In the genomic region with DNA sequence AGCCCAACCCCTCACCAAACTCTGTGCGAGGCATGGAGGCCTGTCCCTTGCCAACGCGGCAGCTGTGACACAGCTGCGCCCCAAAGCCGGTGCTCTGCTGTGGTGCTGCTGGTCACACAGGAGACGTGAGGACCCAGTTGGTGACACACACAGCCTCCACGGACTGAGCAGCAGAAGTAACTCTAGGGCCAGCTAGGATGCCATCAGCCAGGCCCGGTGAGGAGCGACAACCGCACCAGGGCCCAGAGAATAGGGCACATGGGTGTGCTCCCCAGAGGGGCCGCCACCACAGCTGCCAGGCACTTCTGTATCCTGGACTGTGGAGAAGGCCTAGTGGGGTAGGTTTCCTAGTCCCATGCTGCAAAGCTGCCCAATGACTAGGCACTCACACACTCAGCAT, we compare ENCODE assay signal across 33 cellular contexts. TPM values are rescaled to one million over a fixed set of nuclear protein-coding genes. Genes with fewer than 3 reads are reported as not detected.
DNase-seq lines count a peak whose midpoint lies in the region; ATAC-seq, FAIRE-seq and TF ChIP-seq lines count a peak whose summit lies in the region.
"Had no signal": no experiment of that assay in that cellular context is flagged by ENCODE, and none has a peak within 500 bp of the region (broad histone marks: within the 10 kb centered on the region; RNA-seq: fewer than 3 reads in every experiment).

No MANE protein-coding gene starts in this region.

- peak overlapping the region; percentile 58 for H3K27ac ChIP-seq in HepG2 (ENCODE audit: extremely low read length, insufficient read depth, low read length)
- H3K27ac ChIP-seq: transverse colon had no signal

- no peak for TF ChIP-seq POLR2A in HepG2 (IDR thresholded peaks at IDR 0.05; ENCODE audit: insufficient read depth in 1 of 2, low read depth in 2 of 2, low read length in 2 of 2)

- POLR2A ChIA-PET in HepG2 (lab: Yijun Ruan, JAX), result interaction anchor here (2.4 kb wide), 1 partner anchor 10 kb away, joined by 13 read pairs; the partner anchor contains the start of gene ZXDC

- ATAC-seq in activated T-cell treated with anti-CD3 and anti-CD28 coated beads, Interleukin-2, amount 50 U/mL, for 4 hours, result no peak
- peak; percentile 40; the same call in 2 of the 3 replicates for ATAC-seq in HepG2
- no peak for ATAC-seq in GM18519 (IDR thresholded peaks at IDR 0.05; ENCODE audit: low FRiP score, unreplicated experiment)
- no peak for ATAC-seq in GM18909 (IDR thresholded peaks at IDR 0.05; ENCODE audit: poor library complexity, unreplicated experiment)
- ATAC-seq: activated CD4-positive, alpha-beta T cell treated with anti-CD3 and anti-CD28 coated beads for 36 hours; effector memory CD8-positive, alpha-beta T cell; heart left ventricle had no signal

- peaks cover 37% of the 10 kb centered on the region for H3K79me2 ChIP-seq in HepG2 (ENCODE audit: insufficient read depth, low read length)

- no peak for TF ChIP-seq RAD21 in HepG2 (CRISPR knock-in tag; IDR thresholded peaks at IDR 0.05)

- WGBS in HepG2 (ENCODE audit: low lambda C conversion rate), result 100% methylated on average over 5 of the region's 11 CpGs

- H2AFZ ChIP-seq in HepG2 (ENCODE audit: low read length), result no peak overlapping the region

- no peaks in the 10 kb centered on the region for H3K9me3 Mint-ChIP-seq in activated T-cell treated with anti-CD3 and anti-CD28 coated beads, Interleukin-2, amount 50 U/mL, for 24 hours
- no peaks in the 10 kb centered on the region for H3K9me3 Mint-ChIP-seq in activated T-cell treated with anti-CD3 and anti-CD28 coated beads, Interleukin-2, amount 50 U/mL, for 4 hours
- H3K9me3 Mint-ChIP-seq: activated naive CD4-positive, alpha-beta T cell treated with anti-CD3 and anti-CD28 coated beads for 36 hours; brain; effector memory CD8-positive, alpha-beta T cell; H9; T-helper 1 cell treated with Interleukin-12 subunit alpha and Interleukin-12 subunit beta and Interleukin-4 antibody, amounts not matched to agents 30 μg/mL and 1 μg/mL, for 36 hours had no signal

- peak overlapping the region; percentile 39 for H3K27ac Mint-ChIP-seq in activated T-cell treated with anti-CD3 and anti-CD28 coated beads, Interleukin-2, amount 50 U/mL, for 24 hours
- H3K27ac Mint-ChIP-seq: activated CD4-positive, alpha-beta T cell treated with anti-CD3 and anti-CD28 coated beads for 36 hours; activated naive CD4-positive, alpha-beta T cell treated with anti-CD3 and anti-CD28 coated beads for 36 hours; T-helper 1 cell treated with Interleukin-12 subunit alpha and Interleukin-12 subunit beta and Interleukin-4 antibody, amounts not matched to agents 30 μg/mL and 1 μg/mL, for 36 hours had no signal

- intact Hi-C loops in HepG2 (cut with micrococcal nuclease; ENCODE audit: unreplicated experiment) (no loop called here), posterior vena cava (cut with DNase I) (loop anchor here in 1 of 2 donors (1.0 kb wide), 1 partner anchor 22 kb away; no protein-coding TSS in a partner anchor)

- no peaks in the 10 kb centered on the region for H3K27me3 ChIP-seq in HepG2 (ENCODE audit: control insufficient read depth in 1 of 2, insufficient read depth in 2 of 2, low read length in 2 of 2)
- H3K27me3 ChIP-seq: adrenal gland, heart left ventricle, transverse colon had no signal

- no peak overlapping the region for H3K4me3 Mint-ChIP-seq in activated T-cell treated with anti-CD3 and anti-CD28 coated beads, Interleukin-2, amount 50 U/mL, for 24 hours
- no peak overlapping the region for H3K4me3 Mint-ChIP-seq in activated T-cell treated with anti-CD3 and anti-CD28 coated beads, Interleukin-2, amount 50 U/mL, for 4 hours
- H3K4me3 Mint-ChIP-seq: activated CD4-positive, alpha-beta T cell treated with anti-CD3 and anti-CD28 coated beads for 36 hours; activated naive CD4-positive, alpha-beta T cell treated with anti-CD3 and anti-CD28 coated beads for 36 hours; brain; effector memory CD8-positive, alpha-beta T cell; H9; T-helper 1 cell treated with Interleukin-12 subunit alpha and Interleukin-12 subunit beta and Interleukin-4 antibody, amounts not matched to agents 30 μg/mL and 1 μg/mL, for 36 hours had no signal

- TF ChIP-seq EP300 in HepG2 (IDR thresholded peaks at IDR 0.05; ENCODE audit: low read depth in 2 of 2, low read length in 2 of 2), result no peak
- TF ChIP-seq EP300 in HepG2 (CRISPR knock-in tag; IDR thresholded peaks at IDR 0.05; ENCODE audit: borderline replicate concordance), result no peak

- CTCF ChIA-PET in HepG2 (lab: Yijun Ruan, JAX; ENCODE audit: low intra/inter-chr PET ratio, low total read pairs), result no interaction called here

- peaks cover 19% of the 10 kb centered on the region; the same call in 1 of the 2 replicates for H4K20me1 ChIP-seq in HepG2 (ENCODE audit: insufficient read depth, low read length)

- H3K27me3 Mint-ChIP-seq in activated T-cell treated with anti-CD3 and anti-CD28 coated beads, Interleukin-2, amount 50 U/mL, for 24 hours, result no peaks in the 10 kb centered on the region
- no peaks in the 10 kb centered on the region for H3K27me3 Mint-ChIP-seq in activated T-cell treated with anti-CD3 and anti-CD28 coated beads, Interleukin-2, amount 50 U/mL, for 4 hours (ENCODE audit: low read depth)
- H3K27me3 Mint-ChIP-seq: activated CD4-positive, alpha-beta T cell treated with anti-CD3 and anti-CD28 coated beads for 36 hours; effector memory CD8-positive, alpha-beta T cell had no signal

- H3K4me2 ChIP-seq in HepG2 (ENCODE audit: low read depth, low read length), result peak overlapping the region; percentile 45
- H3K4me2 ChIP-seq: SK-N-SH had no signal

- no peak for TF ChIP-seq CTCF in HepG2 (CRISPR knock-in tag; IDR thresholded peaks at IDR 0.05)

- peak; percentile 26 for DNase-seq in activated T-cell treated with anti-CD3 and anti-CD28 coated beads, Interleukin-2, amount 50 U/mL, for 24 hours
- DNase-seq in activated T-cell treated with anti-CD3 and anti-CD28 coated beads, Interleukin-2, amount 50 U/mL, for 4 hours, result no peak
- DNase-seq in HepG2 (ENCODE audit: low spot score) (no peak), posterior vena cava (ENCODE audit: low spot score) (peak; percentile 19), COR-L47 (lab: John Stamatoyannopoulos, UW) (no peak), UCSD-AML1 (lab: John Stamatoyannopoulos, UW; ENCODE audit: unreplicated experiment) (no peak)
- DNase-seq: activated CD4-positive, alpha-beta T cell treated with anti-CD3 and anti-CD28 coated beads for 36 hours; activated naive CD4-positive, alpha-beta T cell treated with anti-CD3 and anti-CD28 coated beads for 36 hours; DMS79 treated with DMSO at 0.1 percent for 48 hours; effector memory CD8-positive, alpha-beta T cell; H9; kidney glomerular epithelial cell; NCI-H1105; NCI-H1930; NCI-H226; SK-N-SH; small intestine; stimulated activated CD4-positive, alpha-beta T cell treated with anti-CD3 and anti-CD28 coated beads, Interleukin-1b, Interleukin-23, amount 100 ng/mL, for 48 hours; transverse colon had no signal

- H3K4me1 Mint-ChIP-seq in activated T-cell treated with anti-CD3 and anti-CD28 coated beads, Interleukin-2, amount 50 U/mL, for 24 hours (ENCODE audit: low read depth), result peaks cover 34% of the 10 kb centered on the region
- H3K4me1 Mint-ChIP-seq in activated T-cell treated with anti-CD3 and anti-CD28 coated beads, Interleukin-2, amount 50 U/mL, for 4 hours (ENCODE audit: low read depth), result peaks cover 26% of the 10 kb centered on the region
- H3K4me1 Mint-ChIP-seq: H9 had no signal

- no TSS peak for BruUV-seq in HepG2 (replicated peaks; lab: Mats Ljungman, UMichigan)

- in situ Hi-C loops in HepG2 (cut with HindIII; ENCODE audit: extremely low pct_ligation_motif_present, low pct_unique_long_range_greater_than_20kb), result no loop called here

- H3K4me1 ChIP-seq in HepG2 (ENCODE audit: insufficient read depth, low read length), result peaks cover 57% of the 10 kb centered on the region
- H3K4me1 ChIP-seq: transverse colon had no signal

- H3K36me3 ChIP-seq in HepG2 (replicated peaks in 1 of 2; ENCODE audit: control insufficient read depth in 1 of 2, insufficient read depth in 2 of 2, low read length in 2 of 2), result peaks cover 36 to 92% of the 10 kb centered on the region in 2 experiments

- H3K9ac ChIP-seq in HepG2 (ENCODE audit: insufficient read depth, low read depth, low read length), result peak overlapping the region; percentile 24; the same call in 1 of the 2 replicates
- H3K9ac ChIP-seq: SK-N-SH had no signal

- H3K36me3 Mint-ChIP-seq in activated T-cell treated with anti-CD3 and anti-CD28 coated beads, Interleukin-2, amount 50 U/mL, for 24 hours (ENCODE audit: low read depth), result peaks cover 96% of the 10 kb centered on the region
- H3K36me3 Mint-ChIP-seq in activated T-cell treated with anti-CD3 and anti-CD28 coated beads, Interleukin-2, amount 50 U/mL, for 4 hours (ENCODE audit: insufficient read depth), result peaks cover 59% of the 10 kb centered on the region

- H3K4me3 ChIP-seq in HepG2 (replicated peaks in 1 of 3; ENCODE audit: insufficient read depth in 1 of 3, low read depth in 2 of 3, low read length in 3 of 3), result no peak overlapping the region; a peak in 1 of 6 replicates
- H3K4me3 ChIP-seq: adrenal gland, heart left ventricle, transverse colon had no signal

- H3K9me3 ChIP-seq in HepG2 (ENCODE audit: low read length), result no peaks in the 10 kb centered on the region
- H3K9me3 ChIP-seq: adrenal gland, heart left ventricle, SK-N-SH, transverse colon had no signal

- FAIRE-seq in HepG2 (lab: Jason Lieb, UNC), result no peak
- FAIRE-seq: colon, small intestine, TTC549 had no signal

RNA-seq across cellular contexts. Expression of gene ZXDC, which starts 10.7 kb away (rescaled TPM):
- total RNA-seq in activated T-cell treated with anti-CD3 and anti-CD28 coated beads, Interleukin-2, amount 50 U/mL, for 4 hours, result 10 to 100 TPM; 24.4 to 25.6 (median 25.6) TPM
- total RNA-seq in HepG2 (2016; rRNA removed; fragmentation: Illumina TruSeq; extraction: Trizol), result 14.7 and 21.2 TPM in 2 replicates
- 3.8 and 5.1 TPM in 2 replicates for total RNA-seq in HepG2 (2016; cell fraction: cytosol; rRNA removed; fragmentation: Illumina TruSeq; extraction: Trizol; ENCODE audit: low read depth)
- total RNA-seq in HepG2 (2016; cell fraction: insoluble cytoplasmic fraction; rRNA removed; fragmentation: Illumina TruSeq; extraction: Trizol), result 14.1 and 20.6 TPM in 2 replicates
- total RNA-seq in HepG2 (2016; cell fraction: membrane; rRNA removed; fragmentation: Illumina TruSeq; extraction: Trizol), result 8.3 and 8.6 TPM in 2 replicates
- total RNA-seq in HepG2 (2016; cell fraction: nucleus; rRNA removed; fragmentation: Illumina TruSeq; extraction: Trizol), result 34.2 and 37.1 TPM in 2 replicates
- 17.6 and 22.1 TPM in 2 replicates for polyA plus RNA-seq in HepG2 (2011; rRNA removed)
- 11.0 and 12.5 TPM in 2 replicates for polyA plus RNA-seq in HepG2 (2011; cell fraction: cytosol; rRNA removed)
- polyA plus RNA-seq in HepG2 (2011; cell fraction: nucleus; rRNA removed), result 66.1 and 66.9 TPM in 2 replicates
- 15.7 and 19.2 TPM in 2 replicates for polyA plus RNA-seq in HepG2 (2012)
- polyA plus RNA-seq in HepG2 (2016; cell fraction: cytosol; fragmentation: Illumina TruSeq; extraction: Trizol; ENCODE audit: low read depth), result 1.2 TPM in 2 replicates
- 9.6 and 12.3 TPM in 2 replicates for polyA plus RNA-seq in HepG2 (2016; cell fraction: insoluble cytoplasmic fraction; fragmentation: Illumina TruSeq; extraction: Trizol; ENCODE audit: low read depth)
- polyA plus RNA-seq in HepG2 (2016; cell fraction: membrane; fragmentation: Illumina TruSeq; extraction: Trizol; ENCODE audit: low read depth), result 2.8 TPM in 2 replicates
- polyA plus RNA-seq in HepG2 (2016; cell fraction: nucleus; fragmentation: Illumina TruSeq; extraction: Trizol; ENCODE audit: insufficient read depth, low read depth), result 46.7 and 52.0 TPM in 2 replicates
- 30.7 and 49.9 TPM in 2 replicates for polyA minus RNA-seq in HepG2 (2011; rRNA and poly(A)+ RNA removed; ENCODE audit: low replicate concordance)
- 19.2 and 20.2 TPM in 2 replicates for polyA minus RNA-seq in HepG2 (2011; cell fraction: cytosol; rRNA and poly(A)+ RNA removed)
- 69.8 and 75.6 TPM in 2 replicates for polyA minus RNA-seq in HepG2 (2011; cell fraction: nucleus; rRNA and poly(A)+ RNA removed)
- total RNA-seq in posterior vena cava, result 10 to 100 TPM; 26.8 to 26.9 TPM

RNA-seq across cellular contexts. Expression of gene UROC1, which starts 52.6 kb away (rescaled TPM):
- not detected for total RNA-seq in activated T-cell treated with anti-CD3 and anti-CD28 coated beads, Interleukin-2, amount 50 U/mL, for 4 hours
- total RNA-seq in HepG2 (2016; rRNA removed; fragmentation: Illumina TruSeq; extraction: Trizol) (0.71 and 0.74 TPM in 2 replicates), posterior vena cava (not detected)
- total RNA-seq in HepG2 (2016; cell fraction: cytosol; rRNA removed; fragmentation: Illumina TruSeq; extraction: Trizol; ENCODE audit: low read depth), result 0.09 TPM in 1 of 2 replicates, not detected in the other
- total RNA-seq in HepG2 (2016; cell fraction: insoluble cytoplasmic fraction; rRNA removed; fragmentation: Illumina TruSeq; extraction: Trizol), result 0.39 and 0.97 TPM in 2 replicates
- total RNA-seq in HepG2 (2016; cell fraction: membrane; rRNA removed; fragmentation: Illumina TruSeq; extraction: Trizol), result 0.24 and 0.25 TPM in 2 replicates
- 0.69 and 0.87 TPM in 2 replicates for total RNA-seq in HepG2 (2016; cell fraction: nucleus; rRNA removed; fragmentation: Illumina TruSeq; extraction: Trizol)
- polyA plus RNA-seq in HepG2 (2011; rRNA removed), result 1.3 and 2.0 TPM in 2 replicates
- 0.65 and 0.95 TPM in 2 replicates for polyA plus RNA-seq in HepG2 (2011; cell fraction: cytosol; rRNA removed)
- 6.6 and 8.2 TPM in 2 replicates for polyA plus RNA-seq in HepG2 (2011; cell fraction: nucleus; rRNA removed)
- 1.1 and 2.5 TPM in 2 replicates for polyA plus RNA-seq in HepG2 (2012)
- 0.12 and 0.17 TPM in 2 replicates for polyA plus RNA-seq in HepG2 (2016; cell fraction: cytosol; fragmentation: Illumina TruSeq; extraction: Trizol; ENCODE audit: low read depth)
- polyA plus RNA-seq in HepG2 (2016; cell fraction: insoluble cytoplasmic fraction; fragmentation: Illumina TruSeq; extraction: Trizol; ENCODE audit: low read depth), result 0.78 and 0.88 TPM in 2 replicates
- 0.21 and 0.22 TPM in 2 replicates for polyA plus RNA-seq in HepG2 (2016; cell fraction: membrane; fragmentation: Illumina TruSeq; extraction: Trizol; ENCODE audit: low read depth)
- polyA plus RNA-seq in HepG2 (2016; cell fraction: nucleus; fragmentation: Illumina TruSeq; extraction: Trizol; ENCODE audit: insufficient read depth, low read depth), result 2.7 and 2.8 TPM in 2 replicates
- 2.2 TPM in 1 of 2 replicates, not detected in the other for polyA minus RNA-seq in HepG2 (2011; rRNA and poly(A)+ RNA removed; ENCODE audit: low replicate concordance)
- 0.53 and 0.59 TPM in 2 replicates for polyA minus RNA-seq in HepG2 (2011; cell fraction: cytosol; rRNA and poly(A)+ RNA removed)
- 0.75 and 1.2 TPM in 2 replicates for polyA minus RNA-seq in HepG2 (2011; cell fraction: nucleus; rRNA and poly(A)+ RNA removed)
- total RNA-seq: A673; activated CD4-positive, alpha-beta T cell treated with anti-CD3 and anti-CD28 coated beads for 36 hours; activated CD8-positive, alpha-beta memory T cell treated with anti-CD3 and anti-CD28 coated beads for 36 hours; activated naive CD4-positive, alpha-beta T cell treated with anti-CD3 and anti-CD28 coated beads for 36 hours; fibroblast of villous mesenchyme; H9; heart left ventricle; lung microvascular endothelial cell; pulmonary artery endothelial cell; transverse colon had no signal
- polyA plus RNA-seq: esophagus, heart left ventricle, SK-N-SH had no signal

RNA-seq across cellular contexts. Expression of gene CHST13, which starts 59.0 kb away (rescaled TPM):
- not detected for total RNA-seq in activated T-cell treated with anti-CD3 and anti-CD28 coated beads, Interleukin-2, amount 50 U/mL, for 4 hours
- total RNA-seq in HepG2 (2016; rRNA removed; fragmentation: Illumina TruSeq; extraction: Trizol) (16.1 and 43.1 TPM in 2 replicates), posterior vena cava (under 1 TPM; 0.86 to 0.88 TPM)
- total RNA-seq in HepG2 (2016; cell fraction: cytosol; rRNA removed; fragmentation: Illumina TruSeq; extraction: Trizol; ENCODE audit: low read depth), result 8.0 and 11.1 TPM in 2 replicates
- total RNA-seq in HepG2 (2016; cell fraction: insoluble cytoplasmic fraction; rRNA removed; fragmentation: Illumina TruSeq; extraction: Trizol), result 15.2 and 40.9 TPM in 2 replicates
- 18.0 and 22.7 TPM in 2 replicates for total RNA-seq in HepG2 (2016; cell fraction: membrane; rRNA removed; fragmentation: Illumina TruSeq; extraction: Trizol)
- 29.6 and 33.9 TPM in 2 replicates for total RNA-seq in HepG2 (2016; cell fraction: nucleus; rRNA removed; fragmentation: Illumina TruSeq; extraction: Trizol)
- polyA plus RNA-seq in HepG2 (2011; rRNA removed), result 32.0 and 50.7 TPM in 2 replicates
- polyA plus RNA-seq in HepG2 (2011; cell fraction: cytosol; rRNA removed), result 31.3 and 65.1 TPM in 2 replicates
- 65.1 and 66.5 TPM in 2 replicates for polyA plus RNA-seq in HepG2 (2011; cell fraction: nucleus; rRNA removed)
- polyA plus RNA-seq in HepG2 (2012), result 30.3 and 44.6 TPM in 2 replicates
- polyA plus RNA-seq in HepG2 (2016; cell fraction: cytosol; fragmentation: Illumina TruSeq; extraction: Trizol; ENCODE audit: low read depth), result 10.6 and 12.9 TPM in 2 replicates
- 21.1 and 21.2 TPM in 2 replicates for polyA plus RNA-seq in HepG2 (2016; cell fraction: insoluble cytoplasmic fraction; fragmentation: Illumina TruSeq; extraction: Trizol; ENCODE audit: low read depth)
- polyA plus RNA-seq in HepG2 (2016; cell fraction: membrane; fragmentation: Illumina TruSeq; extraction: Trizol; ENCODE audit: low read depth), result 18.9 and 20.1 TPM in 2 replicates
- 72.0 and 85.3 TPM in 2 replicates for polyA plus RNA-seq in HepG2 (2016; cell fraction: nucleus; fragmentation: Illumina TruSeq; extraction: Trizol; ENCODE audit: insufficient read depth, low read depth)
- 47.2 TPM in 1 of 2 replicates, not detected in the other for polyA minus RNA-seq in HepG2 (2011; rRNA and poly(A)+ RNA removed; ENCODE audit: low replicate concordance)
- polyA minus RNA-seq in HepG2 (2011; cell fraction: cytosol; rRNA and poly(A)+ RNA removed), result 30.8 and 35.4 TPM in 2 replicates
- polyA minus RNA-seq in HepG2 (2011; cell fraction: nucleus; rRNA and poly(A)+ RNA removed), result 5.7 and 6.3 TPM in 2 replicates
- total RNA-seq: A673; activated CD4-positive, alpha-beta T cell treated with anti-CD3 and anti-CD28 coated beads for 36 hours; activated CD8-positive, alpha-beta memory T cell treated with anti-CD3 and anti-CD28 coated beads for 36 hours; activated naive CD4-positive, alpha-beta T cell treated with anti-CD3 and anti-CD28 coated beads for 36 hours; fibroblast of villous mesenchyme; lung microvascular endothelial cell; pulmonary artery endothelial cell had no signal

Comparison
In these comparisons a context has a peak if more than half of its experiments do, and no peak if none do; other contexts are left out.
1. DNase-seq: peak in activated T-cell treated with anti-CD3 and anti-CD28 coated beads, Interleukin-2, amount 50 U/mL, for 24 hours (single experiment) and posterior vena cava (single experiment); none in activated T-cell treated with anti-CD3 and anti-CD28 coated beads, Interleukin-2, amount 50 U/mL, for 4 hours (single experiment), HepG2 (single experiment), COR-L47 (single experiment) and UCSD-AML1 (single experiment).
2. RNA of gene CHST13, which starts 59.0 kb away (total RNA-seq): 8.0 to 43.1 TPM in HepG2; 0.86 to 0.88 TPM in posterior vena cava and not detected in activated T-cell treated with anti-CD3 and anti-CD28 coated beads, Interleukin-2, amount 50 U/mL, for 4 hours; every median in the first group is over 4 times any median in the second.